Comparison of ENCODE assay signal across 11 cellular contexts in genomic region chr14:96177766-96178377, GRCh38. TPM values are rescaled to one million over a fixed set of nuclear protein-coding genes. Genes with fewer than 3 reads are reported as not detected.
DNase-seq lines count a peak whose midpoint lies in the region; ATAC-seq and TF ChIP-seq lines count a peak whose summit lies in the region.
"Had no signal": no experiment of that assay in that cellular context is flagged by ENCODE, and none has a peak within 500 bp of the region (broad histone marks: within the 10 kb centered on the region; RNA-seq: fewer than 3 reads in every experiment).

No MANE protein-coding gene starts in this region.

- peaks cover 11% of the 10 kb centered on the region for H3K27me3 ChIP-seq in gastroesophageal sphincter

- DNase-seq in DMS 273 (lab: John Stamatoyannopoulos, UW; ENCODE audit: unreplicated experiment) = peak; percentile 14
- DNase-seq in DMS 273 treated with DMSO at 0.1 percent for 48 hours (lab: John Stamatoyannopoulos, UW) = no peak
- peak; percentile 4 to 38 for DNase-seq in stimulated activated CD4-positive, alpha-beta T cell treated with anti-CD3 and anti-CD28 coated beads, Interleukin-4, amount 100 ng/mL, for 4 hours
- no peak for DNase-seq in AG20443 (ENCODE audit: low spot score)
- DNase-seq in activated T-helper 1 cell treated with anti-CD3 and anti-CD28 coated beads, Interleukin-12 subunit alpha, Interleukin-12 subunit beta, Interleukin-2, Interleukin-4 antibody, amounts not matched to agents 30 ng/mL and 10 ng/mL and 1 ng/mL, durations not matched to agents 14 hours and 24 hours and 36 hours (ENCODE audit: low spot score) = no peak
- DNase-seq in activated CD4-positive, CD25-positive, alpha-beta regulatory T cell treated with anti-CD3 and anti-CD28 coated beads, Interleukin-2, amount 50 U/mL, for 72 hours = no peak
- DNase-seq: NCI-H1417 treated with DMSO at 0.1 percent for 48 hours had no signal

- no peak for TF ChIP-seq POLR2A in gastroesophageal sphincter (IDR thresholded peaks at IDR 0.05)

- H3K36me3 ChIP-seq in gastroesophageal sphincter = no peaks in the 10 kb centered on the region

- no peaks in the 10 kb centered on the region for H3K4me1 Mint-ChIP-seq in activated T-helper 1 cell treated with anti-CD3 and anti-CD28 coated beads, Interleukin-12 subunit alpha, Interleukin-12 subunit beta, Interleukin-2, Interleukin-4 antibody, amounts not matched to agents 30 ng/mL and 10 ng/mL and 1 ng/mL, durations not matched to agents 14 hours and 24 hours and 36 hours (ENCODE audit: low read depth)

- H3K27ac ChIP-seq in gastroesophageal sphincter = peak overlapping the region; percentile 12 to 80 (median 68)
- H3K27ac ChIP-seq: 22Rv1 had no signal

- peaks cover 0 to 39% (median 21%) of the 10 kb centered on the region in 3 donors for H3K4me1 ChIP-seq in gastroesophageal sphincter

- H3K4me3 Mint-ChIP-seq in activated T-helper 1 cell treated with anti-CD3 and anti-CD28 coated beads, Interleukin-12 subunit alpha, Interleukin-12 subunit beta, Interleukin-2, Interleukin-4 antibody, amounts not matched to agents 30 ng/mL and 10 ng/mL and 1 ng/mL, durations not matched to agents 14 hours and 24 hours and 36 hours = no peak overlapping the region
- H3K4me3 Mint-ChIP-seq: memory B cell had no signal

- intact Hi-C loops in activated T-helper 1 cell treated with anti-CD3 and anti-CD28 coated beads, Interleukin-12 subunit alpha, Interleukin-12 subunit beta, Interleukin-2, Interleukin-4 antibody, amounts not matched to agents 30 ng/mL and 10 ng/mL and 1 ng/mL, durations not matched to agents 14 hours and 24 hours and 36 hours (cut with micrococcal nuclease) = no loop called here

- 10 to 22% methylated on average over 4 to 6 of the region's 10 CpGs for WGBS in gastroesophageal sphincter (ENCODE audit: low coverage in 1 of 2), 2 donors

- H3K9me3 ChIP-seq in gastroesophageal sphincter = no peaks in the 10 kb centered on the region

- H3K36me3 Mint-ChIP-seq in activated T-helper 1 cell treated with anti-CD3 and anti-CD28 coated beads, Interleukin-12 subunit alpha, Interleukin-12 subunit beta, Interleukin-2, Interleukin-4 antibody, amounts not matched to agents 30 ng/mL and 10 ng/mL and 1 ng/mL, durations not matched to agents 14 hours and 24 hours and 36 hours (ENCODE audit: low read depth) = no peaks in the 10 kb centered on the region
- H3K36me3 Mint-ChIP-seq: memory B cell had no signal

- H3K4me3 ChIP-seq in gastroesophageal sphincter = no peak overlapping the region

- no peak for TF ChIP-seq CTCF in gastroesophageal sphincter (IDR thresholded peaks at IDR 0.05)

- no peak for TF ChIP-seq EP300 in gastroesophageal sphincter (IDR thresholded peaks at IDR 0.05)

- no peaks in the 10 kb centered on the region for H3K27me3 Mint-ChIP-seq in activated T-helper 1 cell treated with anti-CD3 and anti-CD28 coated beads, Interleukin-12 subunit alpha, Interleukin-12 subunit beta, Interleukin-2, Interleukin-4 antibody, amounts not matched to agents 30 ng/mL and 10 ng/mL and 1 ng/mL, durations not matched to agents 14 hours and 24 hours and 36 hours (ENCODE audit: insufficient read depth)

- ATAC-seq in HG02588 (IDR thresholded peaks at IDR 0.05; ENCODE audit: unreplicated experiment) (peak; percentile 65), gastroesophageal sphincter (peak; percentile 38)

- H3K27ac Mint-ChIP-seq in activated T-helper 1 cell treated with anti-CD3 and anti-CD28 coated beads, Interleukin-12 subunit alpha, Interleukin-12 subunit beta, Interleukin-2, Interleukin-4 antibody, amounts not matched to agents 30 ng/mL and 10 ng/mL and 1 ng/mL, durations not matched to agents 14 hours and 24 hours and 36 hours = no peak overlapping the region
- H3K27ac Mint-ChIP-seq: memory B cell had no signal

- no peaks in the 10 kb centered on the region for H3K9me3 Mint-ChIP-seq in activated T-helper 1 cell treated with anti-CD3 and anti-CD28 coated beads, Interleukin-12 subunit alpha, Interleukin-12 subunit beta, Interleukin-2, Interleukin-4 antibody, amounts not matched to agents 30 ng/mL and 10 ng/mL and 1 ng/mL, durations not matched to agents 14 hours and 24 hours and 36 hours

RNA-seq across cellular contexts. Expression of gene BDKRB2, which starts 26.8 kb away (rescaled TPM):
- 10 to 100 TPM in 1 of 4 donors, 1 to 10 TPM in 3; 3.3 to 13.6 (median 8.3) TPM for total RNA-seq in gastroesophageal sphincter
- total RNA-seq in activated T-helper 1 cell treated with anti-CD3 and anti-CD28 coated beads, Interleukin-12 subunit alpha, Interleukin-12 subunit beta, Interleukin-2, Interleukin-4 antibody, amounts not matched to agents 30 ng/mL and 10 ng/mL and 1 ng/mL, durations not matched to agents 14 hours and 24 hours and 36 hours = not detected in 2 replicates

Comparison
In these comparisons a context has a peak if more than half of its experiments do, and no peak if none do; other contexts are left out.
1. DNase-seq: peak in DMS 273 (single experiment) and stimulated activated CD4-positive, alpha-beta T cell treated with anti-CD3 and anti-CD28 coated beads, Interleukin-4, amount 100 ng/mL, for 4 hours (2 of 2); none in DMS 273 treated with DMSO at 0.1 percent for 48 hours (single experiment), AG20443 (single experiment), activated T-helper 1 cell treated with anti-CD3 and anti-CD28 coated beads, Interleukin-12 subunit alpha, Interleukin-12 subunit beta, Interleukin-2, Interleukin-4 antibody, amounts not matched to agents 30 ng/mL and 10 ng/mL and 1 ng/mL, durations not matched to agents 14 hours and 24 hours and 36 hours (single experiment) and activated CD4-positive, CD25-positive, alpha-beta regulatory T cell treated with anti-CD3 and anti-CD28 coated beads, Interleukin-2, amount 50 U/mL, for 72 hours (single experiment).